ENCODE assay signal across 17 cellular contexts in the genomic region with DNA sequence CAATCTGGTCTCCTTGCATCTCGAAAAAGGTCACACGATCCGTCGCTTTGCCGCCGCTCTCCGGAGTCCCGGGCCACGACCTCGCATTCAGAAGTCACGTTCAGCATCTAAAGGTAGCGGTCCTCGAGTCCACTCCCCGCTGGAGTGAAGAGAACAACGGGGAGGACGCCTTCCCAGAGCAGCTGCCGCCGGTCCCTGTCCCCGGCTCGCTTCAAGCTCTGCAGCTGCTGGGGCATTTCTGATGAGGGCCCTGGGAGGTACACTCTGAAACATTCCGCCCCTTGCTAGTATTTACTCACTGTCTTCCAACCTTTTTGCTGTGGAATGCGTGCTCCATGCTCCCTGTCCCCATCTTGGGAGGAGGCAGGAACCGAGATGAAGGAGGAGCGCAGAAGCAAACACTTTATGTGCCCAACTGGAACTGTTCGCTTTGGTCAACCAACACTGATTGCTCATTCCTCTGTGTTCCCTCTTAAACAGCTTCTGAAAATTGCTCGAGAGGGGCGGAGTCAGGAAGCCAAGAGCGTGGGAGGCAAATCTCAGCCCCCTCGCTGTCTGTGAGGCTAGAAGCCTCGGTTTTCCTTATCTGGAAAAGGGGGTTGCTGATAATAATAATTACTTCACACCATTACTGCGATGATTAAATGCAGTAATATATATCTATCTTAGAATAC. TPM values are rescaled to one million over a fixed set of nuclear protein-coding genes. Genes with fewer than 3 reads are reported as not detected.
A peak's percentile ranks its signal among the peaks of the same experiment; 100 is the strongest.
DNase-seq lines count a peak whose midpoint lies in the region; ATAC-seq and TF ChIP-seq lines count a peak whose summit lies in the region.
"Had no signal": no experiment of that assay in that cellular context is flagged by ENCODE, and none has a peak within 500 bp of the region (broad histone marks: within the 10 kb centered on the region; RNA-seq: fewer than 3 reads in every experiment).

No MANE protein-coding gene starts in this region.

- no peaks in the 10 kb centered on the region for H3K27me3 ChIP-seq in CD8-positive, alpha-beta T cell (ENCODE audit: insufficient read depth, low read length)
- H3K27me3 ChIP-seq in ascending aorta = no peaks in the 10 kb centered on the region
- H3K27me3 ChIP-seq: tibial artery had no signal

- TF ChIP-seq CTCF in CD8-positive, alpha-beta T cell (IDR thresholded peaks at IDR 0.05) = no peak
- TF ChIP-seq CTCF in OCI-LY7 (conservative IDR thresholded peaks at IDR 0.05; ENCODE audit: low read length) (no peak), ascending aorta (IDR thresholded peaks at IDR 0.05) (no peak), GM10248 (IDR thresholded peaks at IDR 0.05; ENCODE audit: control extremely low read depth, extremely low read depth, low read depth, missing control alignments) (no peak)

- no peaks in the 10 kb centered on the region for H3K79me2 ChIP-seq in OCI-LY7 (ENCODE audit: insufficient read depth, low read depth, low read length)

- no peaks in the 10 kb centered on the region for H3K9me3 ChIP-seq in CD8-positive, alpha-beta T cell (ENCODE audit: low read length)
- no peaks in the 10 kb centered on the region for H3K9me3 ChIP-seq in OCI-LY7 (ENCODE audit: low read length)
- H3K9me3 ChIP-seq in ascending aorta = no peaks in the 10 kb centered on the region
- H3K9me3 ChIP-seq: tibial artery had no signal

- no peak overlapping the region for H2AFZ ChIP-seq in OCI-LY7 (ENCODE audit: low read length)

- no peak for DNase-seq in CD8-positive, alpha-beta T cell
- DNase-seq in naive thymus-derived CD8-positive, alpha-beta T cell = no peak
- DNase-seq in OCI-LY7 (ENCODE audit: low spot score) (no peak), ascending aorta (ENCODE audit: low spot score in 2 of 2) (no peak), GM10248 (ENCODE audit: extremely low spot score) (no peak)
- DNase-seq: activated CD4-positive, alpha-beta T cell treated with anti-CD3 and anti-CD28 coated beads, Interleukin-2, amount 10 ng/mL, durations not matched to agents 7 days and 5 days; central memory CD4-positive, alpha-beta T cell; Karpas-422; NCI-H2029 treated with DMSO at 0.1 percent for 48 hours; small intestine; tibial artery had no signal

- no peaks in the 10 kb centered on the region for H3K36me3 Mint-ChIP-seq in CD8-positive, alpha-beta T cell
- no peaks in the 10 kb centered on the region for H3K36me3 Mint-ChIP-seq in IgD-negative memory B cell
- H3K36me3 Mint-ChIP-seq in dendritic cell treated with granulocyte-macrophage colony-stimulating factor and Interleukin-4, amounts not matched to agents 40 ng/mL and 50 ng/mL, for 4 days (ENCODE audit: low read depth) = no peaks in the 10 kb centered on the region
- H3K36me3 Mint-ChIP-seq in naive thymus-derived CD8-positive, alpha-beta T cell = no peaks in the 10 kb centered on the region

- H3K9me2 ChIP-seq in OCI-LY7 (ENCODE audit: insufficient read depth, low read length) = no peaks in the 10 kb centered on the region

- no peaks in the 10 kb centered on the region for H3K36me3 ChIP-seq in CD8-positive, alpha-beta T cell (ENCODE audit: insufficient read depth, low read length)
- H3K36me3 ChIP-seq in OCI-LY7 (ENCODE audit: insufficient read depth, low read length) (no peaks in the 10 kb centered on the region), ascending aorta (no peaks in the 10 kb centered on the region)
- H3K36me3 ChIP-seq: tibial artery had no signal

- peak overlapping the region; percentile 53 for H3K4me3 Mint-ChIP-seq in CD8-positive, alpha-beta T cell
- H3K4me3 Mint-ChIP-seq in IgD-negative memory B cell = peak overlapping the region in 3 of 4 donors; percentile 44 to 89 (median 65)
- H3K4me3 Mint-ChIP-seq in dendritic cell treated with granulocyte-macrophage colony-stimulating factor and Interleukin-4, amounts not matched to agents 40 ng/mL and 50 ng/mL, for 4 days = peak overlapping the region; percentile 72
- peak overlapping the region; percentile 15 to 67 (median 42) for H3K4me3 Mint-ChIP-seq in naive thymus-derived CD8-positive, alpha-beta T cell
- H3K4me3 Mint-ChIP-seq: activated CD4-positive, alpha-beta T cell treated with anti-CD3 and anti-CD28 coated beads, Interleukin-2, amount 10 ng/mL, durations not matched to agents 7 days and 5 days; nephron had no signal

- H4K20me1 ChIP-seq in OCI-LY7 (ENCODE audit: insufficient read depth, low read length) = no peaks in the 10 kb centered on the region

- H3K27me3 Mint-ChIP-seq in CD8-positive, alpha-beta T cell (ENCODE audit: low read depth) = peaks cover 18% of the 10 kb centered on the region
- H3K27me3 Mint-ChIP-seq in IgD-negative memory B cell = peaks cover 2% of the 10 kb centered on the region
- H3K27me3 Mint-ChIP-seq in dendritic cell treated with granulocyte-macrophage colony-stimulating factor and Interleukin-4, amounts not matched to agents 40 ng/mL and 50 ng/mL, for 4 days = peaks cover 8% of the 10 kb centered on the region
- H3K27me3 Mint-ChIP-seq in naive thymus-derived CD8-positive, alpha-beta T cell = peaks cover 7 to 17% (median 11%) of the 10 kb centered on the region in 5 donors

- no TSS peak for BruUV-seq in OCI-LY7 (replicated peaks; lab: Mats Ljungman, UMichigan)

- no peak overlapping the region for H3K27ac Mint-ChIP-seq in CD8-positive, alpha-beta T cell
- H3K27ac Mint-ChIP-seq in IgD-negative memory B cell = no peak overlapping the region
- H3K27ac Mint-ChIP-seq in dendritic cell treated with granulocyte-macrophage colony-stimulating factor and Interleukin-4, amounts not matched to agents 40 ng/mL and 50 ng/mL, for 4 days = peak overlapping the region; percentile 75
- H3K27ac Mint-ChIP-seq in naive thymus-derived CD8-positive, alpha-beta T cell = peak overlapping the region in 1 of 10 donors; percentile 78
- H3K27ac Mint-ChIP-seq: activated CD4-positive, alpha-beta T cell treated with anti-CD3 and anti-CD28 coated beads, Interleukin-2, amount 10 ng/mL, durations not matched to agents 7 days and 5 days; nephron had no signal

- H3K4me3 ChIP-seq in CD8-positive, alpha-beta T cell (ENCODE audit: low read depth, low read length) = no peak overlapping the region
- no peak overlapping the region for H3K4me3 ChIP-seq in OCI-LY7 (ENCODE audit: low read depth, low read length, poor library complexity, severe bottlenecking)
- peak overlapping the region in 1 of 2 donors; percentile 20 for H3K4me3 ChIP-seq in ascending aorta
- H3K4me3 ChIP-seq: GM12878 had no signal

- no peaks in the 10 kb centered on the region for H3K4me1 ChIP-seq in CD8-positive, alpha-beta T cell (ENCODE audit: insufficient read depth, low read length)
- H3K4me1 ChIP-seq in OCI-LY7 (ENCODE audit: insufficient read depth, low read length, poor library complexity, severe bottlenecking) (peaks cover 15% of the 10 kb centered on the region), ascending aorta (no peaks in the 10 kb centered on the region)
- H3K4me1 ChIP-seq: tibial artery had no signal

- no peak for ATAC-seq in CD8-positive, alpha-beta T cell
- no peak for ATAC-seq in naive thymus-derived CD8-positive, alpha-beta T cell
- no peak for ATAC-seq in HG03565 (IDR thresholded peaks at IDR 0.05; ENCODE audit: unreplicated experiment)
- ATAC-seq: GM12878 had no signal

- POLR2A ChIA-PET in CD8-positive, alpha-beta T cell (lab: Charles Lee) = no interaction called here
- POLR2A ChIA-PET in naive thymus-derived CD8-positive, alpha-beta T cell (lab: Charles Lee) = no interaction called here
- POLR2A ChIA-PET in OCI-LY7 (lab: Charles Lee) (no interaction called here), GM10248 (lab: Yijun Ruan, JAX) (no interaction called here)

- intact Hi-C loops in CD8-positive, alpha-beta T cell (cut with DNase I, micrococcal nuclease) = no loop called here
- intact Hi-C loops in dendritic cell treated with granulocyte-macrophage colony-stimulating factor and Interleukin-4, amounts not matched to agents 40 ng/mL and 50 ng/mL, for 4 days (cut with micrococcal nuclease) = no loop called here
- intact Hi-C loops in OCI-LY7 (cut with micrococcal nuclease; ENCODE audit: unreplicated experiment) = no loop called here
- intact Hi-C loops in ascending aorta (cut with DNase I) = no loop called here

- CTCF ChIA-PET in CD8-positive, alpha-beta T cell (lab: Charles Lee) = no interaction called here
- CTCF ChIA-PET in OCI-LY7 (lab: Charles Lee; ENCODE audit: unreplicated experiment) = no interaction called here
- CTCF ChIA-PET in GM10248 (lab: Yijun Ruan, JAX) = no interaction called here

- H3K9me3 Mint-ChIP-seq in CD8-positive, alpha-beta T cell = no peaks in the 10 kb centered on the region
- peaks cover 0 to 2% (median 0%) of the 10 kb centered on the region in 3 donors for H3K9me3 Mint-ChIP-seq in IgD-negative memory B cell
- H3K9me3 Mint-ChIP-seq in dendritic cell treated with granulocyte-macrophage colony-stimulating factor and Interleukin-4, amounts not matched to agents 40 ng/mL and 50 ng/mL, for 4 days = peaks cover 9% of the 10 kb centered on the region
- H3K9me3 Mint-ChIP-seq in naive thymus-derived CD8-positive, alpha-beta T cell = peaks cover 0 to 2% (median 0%) of the 10 kb centered on the region in 9 donors

- no peak overlapping the region for H3K27ac ChIP-seq in CD8-positive, alpha-beta T cell (ENCODE audit: low read depth, low read length)
- no peak overlapping the region for H3K27ac ChIP-seq in OCI-LY7 (ENCODE audit: low read depth, low read length, poor library complexity, severe bottlenecking)
- no peak overlapping the region for H3K27ac ChIP-seq in ascending aorta
- H3K27ac ChIP-seq: epithelial cell of prostate, tibial artery had no signal

- H3K4me2 ChIP-seq in OCI-LY7 (ENCODE audit: low read length) = no peak overlapping the region

- peaks cover 1% of the 10 kb centered on the region for H3K4me1 Mint-ChIP-seq in CD8-positive, alpha-beta T cell (ENCODE audit: low read depth)
- peaks cover 8 to 10% (median 9%) of the 10 kb centered on the region in 3 donors for H3K4me1 Mint-ChIP-seq in IgD-negative memory B cell
- H3K4me1 Mint-ChIP-seq in dendritic cell treated with granulocyte-macrophage colony-stimulating factor and Interleukin-4, amounts not matched to agents 40 ng/mL and 50 ng/mL, for 4 days (ENCODE audit: low read depth) = peaks cover 6% of the 10 kb centered on the region
- peaks cover 2 to 9% (median 6%) of the 10 kb centered on the region in 4 donors for H3K4me1 Mint-ChIP-seq in naive thymus-derived CD8-positive, alpha-beta T cell
- H3K4me1 Mint-ChIP-seq: nephron had no signal

RNA-seq across cellular contexts. Expression of a gene that starts 6.4 kb away (rescaled TPM):
- 10 to 100 TPM; 23.9 to 24.2 TPM for total RNA-seq in CD8-positive, alpha-beta T cell
- polyA plus RNA-seq in IgD-negative memory B cell = 38.6 TPM
- 10 to 100 TPM; 23.4 to 26.2 TPM for total RNA-seq in naive thymus-derived CD8-positive, alpha-beta T cell
- polyA plus RNA-seq in naive thymus-derived CD8-positive, alpha-beta T cell = 10 to 100 TPM; 47.7 to 64.9 (median 49.1) TPM
- 15.5 and 19.2 TPM in 2 replicates for total RNA-seq in OCI-LY7 (2014; rRNA removed; shearing (Covaris generic))
- 32.0 and 37.0 TPM in 2 replicates for total RNA-seq in OCI-LY7 (2022)
- 8.0 TPM for total RNA-seq in ascending aorta
